8 cellular contexts compared by ENCODE assay signal in the genomic region with DNA sequence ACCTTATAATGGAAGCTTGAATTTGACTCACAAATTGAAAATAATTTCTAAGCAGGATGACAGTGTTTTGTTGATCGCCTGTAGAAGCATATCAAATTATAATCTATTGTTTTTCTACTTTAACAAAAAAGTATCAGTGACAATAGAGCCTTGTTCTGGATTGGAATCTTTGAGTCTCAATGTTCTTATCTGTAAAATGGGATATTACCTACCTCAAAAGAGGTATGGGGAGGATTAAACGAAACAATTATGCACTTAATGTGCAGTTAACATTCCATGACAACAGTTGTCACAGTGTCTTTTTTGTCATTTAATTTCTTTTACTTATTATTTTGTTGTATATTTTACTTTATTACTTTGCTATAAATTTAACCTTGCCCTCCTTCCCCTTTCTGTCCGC. TPM values are rescaled to one million over a fixed set of nuclear protein-coding genes. Genes with fewer than 3 reads are reported as not detected.
A peak's percentile ranks its signal among the peaks of the same experiment; 100 is the strongest.
DNase-seq lines count a peak whose midpoint lies in the region; ATAC-seq and TF ChIP-seq lines count a peak whose summit lies in the region.

No MANE protein-coding gene starts in this region.

- H3K27me3 Mint-ChIP-seq in naive thymus-derived CD8-positive, alpha-beta T cell, result no peaks in the 10 kb centered on the region

- H3K9me3 Mint-ChIP-seq in naive thymus-derived CD8-positive, alpha-beta T cell, result no peaks in the 10 kb centered on the region

- no peak for ATAC-seq in naive thymus-derived CD8-positive, alpha-beta T cell
- ATAC-seq in HG03378 (IDR thresholded peaks at IDR 0.05; ENCODE audit: unreplicated experiment), result no peak
- no peak for ATAC-seq in left lobe of liver
- ATAC-seq in GM21526 (IDR thresholded peaks at IDR 0.05; ENCODE audit: low FRiP score, unreplicated experiment), result no peak

- H3K27ac Mint-ChIP-seq in naive thymus-derived CD8-positive, alpha-beta T cell, result peak overlapping the region in 9 of 10 donors; percentile 88 to 99 (median 97)

- TF ChIP-seq CTCF in AG09309 (IDR thresholded peaks at IDR 0.05; ENCODE audit: control insufficient read depth, insufficient read depth, low read depth, low read length, missing control alignments) (no peak), choroid plexus epithelial cell (conservative IDR thresholded peaks at IDR 0.05; ENCODE audit: low read depth, low read length) (no peak)

- H3K4me3 Mint-ChIP-seq in naive thymus-derived CD8-positive, alpha-beta T cell, result peak overlapping the region; percentile 89 to 99 (median 98)

- H3K4me3 ChIP-seq in AG09309 (ENCODE audit: control insufficient read depth, low read depth, low read length), result peak overlapping the region; percentile 93
- H3K4me3 ChIP-seq in Jurkat, Clone E6-1 (ENCODE audit: low read length), result peak overlapping the region; percentile 90
- peak overlapping the region; percentile 97 for H3K4me3 ChIP-seq in choroid plexus epithelial cell (ENCODE audit: low read depth, low read length)

- POLR2A ChIA-PET in naive thymus-derived CD8-positive, alpha-beta T cell (lab: Charles Lee), result interaction anchor here (0.6 to 1.4 kb wide), 2 partner anchors 144 to 701 kb away, joined by 3 to 4 read pairs; no protein-coding TSS in a partner anchor

- H3K36me3 Mint-ChIP-seq in naive thymus-derived CD8-positive, alpha-beta T cell, result peaks cover 0 to 41% (median 5%) of the 10 kb centered on the region in 3 donors

- DNase-seq in AG09309 (ENCODE audit: low read depth) (no peak), choroid plexus epithelial cell (ENCODE audit: low read depth) (no peak), left lobe of liver (ENCODE audit: low spot score) (no peak), NCI-H748 (lab: John Stamatoyannopoulos, UW; ENCODE audit: unreplicated experiment) (no peak)
- no peak for DNase-seq in Jurkat, Clone E6-1 (ENCODE audit: low read depth, low spot score)
- no peak for DNase-seq in naive thymus-derived CD8-positive, alpha-beta T cell

- H3K4me1 Mint-ChIP-seq in naive thymus-derived CD8-positive, alpha-beta T cell, result peaks cover 17 to 58% (median 46%) of the 10 kb centered on the region in 4 donors

RNA-seq across cellular contexts. Expression of a gene that starts 1.1 kb away (rescaled TPM):
- polyA plus RNA-seq in Jurkat, Clone E6-1 (2012; ENCODE audit: insufficient read depth, insufficient read length), result 500 TPM
- total RNA-seq in naive thymus-derived CD8-positive, alpha-beta T cell, result 100 to 1,000 TPM; 105 to 116 TPM
- polyA plus RNA-seq in naive thymus-derived CD8-positive, alpha-beta T cell, result 100 to 1,000 TPM; 166 to 231 (median 203) TPM
- total RNA-seq in left lobe of liver, result 45.3 TPM
